In genomic region chr2:112623913-112624777, GRCh38 we compare ENCODE assay signal across 1 cellular context.
TF ChIP-seq lines count a peak whose summit lies in the region.

No MANE protein-coding gene starts in this region.

TF ChIP-seq in HEK293, 187 proteins besides CTCF, POLR2A, EP300 and RAD21 (continued from another document):
- TF ChIP-seq, protein P1, sequence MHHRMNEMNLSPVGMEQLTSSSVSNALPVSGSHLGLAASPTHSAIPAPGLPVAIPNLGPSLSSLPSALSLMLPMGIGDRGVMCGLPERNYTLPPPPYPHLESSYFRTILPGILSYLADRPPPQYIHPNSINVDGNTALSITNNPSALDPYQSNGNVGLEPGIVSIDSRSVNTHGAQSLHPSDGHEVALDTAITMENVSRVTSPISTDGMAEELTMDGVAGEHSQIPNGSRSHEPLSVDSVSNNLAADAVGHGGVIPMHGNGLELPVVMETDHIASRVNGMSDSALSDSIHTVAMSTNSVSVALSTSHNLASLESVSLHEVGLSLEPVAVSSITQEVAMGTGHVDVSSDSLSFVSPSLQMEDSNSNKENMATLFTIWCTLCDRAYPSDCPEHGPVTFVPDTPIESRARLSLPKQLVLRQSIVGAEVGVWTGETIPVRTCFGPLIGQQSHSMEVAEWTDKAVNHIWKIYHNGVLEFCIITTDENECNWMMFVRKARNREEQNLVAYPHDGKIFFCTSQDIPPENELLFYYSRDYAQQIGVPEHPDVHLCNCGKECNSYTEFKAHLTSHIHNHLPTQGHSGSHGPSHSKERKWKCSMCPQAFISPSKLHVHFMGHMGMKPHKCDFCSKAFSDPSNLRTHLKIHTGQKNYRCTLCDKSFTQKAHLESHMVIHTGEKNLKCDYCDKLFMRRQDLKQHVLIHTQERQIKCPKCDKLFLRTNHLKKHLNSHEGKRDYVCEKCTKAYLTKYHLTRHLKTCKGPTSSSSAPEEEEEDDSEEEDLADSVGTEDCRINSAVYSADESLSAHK (tag by site-specific recombination; IDR thresholded peaks at IDR 0.05) = no peak
- TF ChIP-seq ZNF561 (tag by site-specific recombination; IDR thresholded peaks at IDR 0.05; ENCODE audit: borderline replicate concordance) = no peak
- no peak for TF ChIP-seq ZNF354C (tag by site-specific recombination; IDR thresholded peaks at IDR 0.05; ENCODE audit: borderline replicate concordance, low read depth)
TF ChIP-seq in HEK293: peak in this region for 3.
